26 cellular contexts compared by ENCODE assay signal in genomic region chr5:167765341-167765740, GRCh38.
"Had no signal": no experiment of that assay in that cellular context is flagged by ENCODE, and none has a peak within 500 bp of the region (broad histone marks: within the 10 kb centered on the region; RNA-seq: fewer than 3 reads in every experiment).

No MANE protein-coding gene starts in this region.

- H3K27ac Mint-ChIP-seq: naive thymus-derived CD8-positive, alpha-beta T cell; nephron; neural progenitor cell; stimulated activated naive B cell treated with anti-CD40 and anti-IgM and Interleukin-4, amounts not matched to agents 10 μg/mL and 1 μg/mL and 100 μg/mL, for 72 hours; stimulated activated naive CD8-positive, alpha-beta T cell treated with anti-CD3 and anti-CD28 coated beads, Interleukin-15, Interleukin-2, amounts not matched to agents 100 ng/mL and 50 ng/mL, for 24 hours; type B pancreatic cell had no signal

- ATAC-seq: left colon; left lung; lower lobe of right lung; naive thymus-derived CD8-positive, alpha-beta T cell; right lobe of liver; stimulated activated naive B cell treated with anti-CD40 and anti-IgM and Interleukin-4, amounts not matched to agents 10 μg/mL and 1 μg/mL and 100 μg/mL, for 72 hours had no signal

- H3K36me3 ChIP-seq: left lung, lower lobe of right lung, neural progenitor cell, neutrophil, ovary, right atrium auricular region, right lobe of liver, suprapubic skin, thoracic aorta, tibial nerve, uterus had no signal

- H3K27me3 Mint-ChIP-seq: stimulated activated naive B cell treated with anti-CD40 and anti-IgM and Interleukin-4, amounts not matched to agents 10 μg/mL and 1 μg/mL and 100 μg/mL, for 72 hours; stimulated activated naive CD8-positive, alpha-beta T cell treated with anti-CD3 and anti-CD28 coated beads, Interleukin-15, Interleukin-2, amounts not matched to agents 100 ng/mL and 50 ng/mL, for 24 hours had no signal

- H3K9ac ChIP-seq: neural progenitor cell had no signal

- H3K27me3 ChIP-seq: left lung, neural progenitor cell, ovary, right atrium auricular region, right lobe of liver, suprapubic skin, tibial nerve, uterus had no signal

- H3K4me1 Mint-ChIP-seq: naive thymus-derived CD8-positive, alpha-beta T cell; stimulated activated naive B cell treated with anti-CD40 and anti-IgM and Interleukin-4, amounts not matched to agents 10 μg/mL and 1 μg/mL and 100 μg/mL, for 72 hours had no signal

- H2AFZ ChIP-seq: neural progenitor cell had no signal

- H3K4me3 Mint-ChIP-seq: naive thymus-derived CD8-positive, alpha-beta T cell; nephron; neural progenitor cell; stimulated activated naive B cell treated with anti-CD40 and anti-IgM and Interleukin-4, amounts not matched to agents 10 μg/mL and 1 μg/mL and 100 μg/mL, for 72 hours; stimulated activated naive CD8-positive, alpha-beta T cell treated with anti-CD3 and anti-CD28 coated beads, Interleukin-15, Interleukin-2, amounts not matched to agents 100 ng/mL and 50 ng/mL, for 24 hours; type B pancreatic cell had no signal

- H3K9me3 ChIP-seq: left lung, lower lobe of right lung, neutrophil, ovary, right atrium auricular region, right lobe of liver, suprapubic skin, thoracic aorta, tibial nerve, uterus had no signal

- DNase-seq: hippocampal formation; kidney; left colon; left lung; lower lobe of right lung; mammary epithelial cell; mesenchymal stem cell; naive thymus-derived CD8-positive, alpha-beta T cell; occipital lobe; ovary; right lobe of liver; stimulated activated CD4-positive, alpha-beta T cell treated with anti-CD3 and anti-CD28 coated beads, Interleukin-12 subunit alpha, Interleukin-12 subunit beta, amount 100 ng/mL, for 4 hours; stimulated activated CD4-positive, alpha-beta T cell treated with anti-CD3 and anti-CD28 coated beads, Interleukin-15, amount 100 ng/mL, for 24 hours; stimulated activated CD4-positive, alpha-beta T cell treated with anti-CD3 and anti-CD28 coated beads, Interleukin-2, amount 100 ng/mL, for 24 hours; stimulated activated CD4-positive, alpha-beta T cell treated with anti-CD3 and anti-CD28 coated beads, Interleukin-4, amount 100 ng/mL, for 1 hour; stimulated activated naive B cell treated with anti-CD40 and anti-IgM and Interleukin-4, amounts not matched to agents 10 μg/mL and 1 μg/mL and 100 μg/mL, for 72 hours; uterus had no signal

- H3K4me3 ChIP-seq: left lung, lower lobe of right lung, neural progenitor cell, ovary, right atrium auricular region, right lobe of liver, suprapubic skin, thoracic aorta, tibial nerve, uterus had no signal

- FAIRE-seq: kidney had no signal

- H3K9me3 Mint-ChIP-seq: nephron, type B pancreatic cell had no signal

- H3K36me3 Mint-ChIP-seq: naive thymus-derived CD8-positive, alpha-beta T cell; stimulated activated naive B cell treated with anti-CD40 and anti-IgM and Interleukin-4, amounts not matched to agents 10 μg/mL and 1 μg/mL and 100 μg/mL, for 72 hours; type B pancreatic cell had no signal

- H3K4me1 ChIP-seq: left lung, lower lobe of right lung, neural progenitor cell, right atrium auricular region, right lobe of liver, suprapubic skin, tibial nerve, uterus had no signal

- H3K27ac ChIP-seq: left lung, lower lobe of right lung, neural progenitor cell, neutrophil, ovary, right atrium auricular region, right lobe of liver, suprapubic skin, thoracic aorta, tibial nerve, uterus had no signal

- H3K4me2 ChIP-seq: neural progenitor cell had no signal
